32 cellular contexts compared by ENCODE assay signal in genomic region chr14:56664811-56665421, GRCh38.
"Had no signal": no experiment of that assay in that cellular context is flagged by ENCODE, and none has a peak within 500 bp of the region (broad histone marks: within the 10 kb centered on the region; RNA-seq: fewer than 3 reads in every experiment).

No MANE protein-coding gene starts in this region.

- H3K4me3 Mint-ChIP-seq: activated naive CD4-positive, alpha-beta T cell treated with anti-CD3 and anti-CD28 coated beads, Interleukin-2, amount 10 ng/mL, durations not matched to agents 7 days and 5 days; activated T-helper 1 cell treated with anti-CD3 and anti-CD28 coated beads, Interleukin-12 subunit alpha, Interleukin-12 subunit beta, Interleukin-2, Interleukin-4 antibody, amounts not matched to agents 30 ng/mL and 10 ng/mL and 1 ng/mL, durations not matched to agents 14 hours and 24 hours and 36 hours; mesothelial cell of epicardium; nephron progenitor cell; stimulated activated effector memory CD8-positive, alpha-beta T cell treated with anti-CD3 and anti-CD28 coated beads, Interleukin-12 subunit alpha, Interleukin-12 subunit beta, amount 100 ng/mL, for 72 hours; stimulated activated naive CD8-positive, alpha-beta T cell treated with anti-CD3 and anti-CD28 coated beads, Interleukin-15, Interleukin-2, amounts not matched to agents 100 ng/mL and 50 ng/mL, for 24 hours had no signal

- H3K9me3 ChIP-seq: esophagus squamous epithelium, neutrophil, ovary, prostate gland, thoracic aorta, upper lobe of left lung had no signal

- H3K27me3 Mint-ChIP-seq: activated naive CD4-positive, alpha-beta T cell treated with anti-CD3 and anti-CD28 coated beads, Interleukin-2, amount 10 ng/mL, durations not matched to agents 7 days and 5 days; stimulated activated naive CD8-positive, alpha-beta T cell treated with anti-CD3 and anti-CD28 coated beads, Interleukin-15, Interleukin-2, amounts not matched to agents 100 ng/mL and 50 ng/mL, for 24 hours had no signal

- H3K4me3 ChIP-seq: esophagus squamous epithelium, heart right ventricle, ovary, prostate gland, skin epidermis, thoracic aorta, upper lobe of left lung had no signal

- H3K36me3 ChIP-seq: esophagus squamous epithelium, heart right ventricle, neutrophil, ovary, prostate gland, thoracic aorta, upper lobe of left lung, WERI-Rb-1 had no signal

- H3K27me3 ChIP-seq: esophagus squamous epithelium, neutrophil, ovary, upper lobe of left lung had no signal

- H3K27ac Mint-ChIP-seq: activated naive CD4-positive, alpha-beta T cell treated with anti-CD3 and anti-CD28 coated beads, Interleukin-2, amount 10 ng/mL, durations not matched to agents 7 days and 5 days; activated T-helper 1 cell treated with anti-CD3 and anti-CD28 coated beads, Interleukin-12 subunit alpha, Interleukin-12 subunit beta, Interleukin-2, Interleukin-4 antibody, amounts not matched to agents 30 ng/mL and 10 ng/mL and 1 ng/mL, durations not matched to agents 14 hours and 24 hours and 36 hours; mesothelial cell of epicardium; naive B cell; stimulated activated effector memory CD8-positive, alpha-beta T cell treated with anti-CD3 and anti-CD28 coated beads, Interleukin-12 subunit alpha, Interleukin-12 subunit beta, amount 100 ng/mL, for 72 hours; stimulated activated naive CD8-positive, alpha-beta T cell treated with anti-CD3 and anti-CD28 coated beads, Interleukin-15, Interleukin-2, amounts not matched to agents 100 ng/mL and 50 ng/mL, for 24 hours had no signal

- H3K4me1 ChIP-seq: heart right ventricle, prostate gland had no signal

- H3K4me1 Mint-ChIP-seq: activated naive CD4-positive, alpha-beta T cell treated with anti-CD3 and anti-CD28 coated beads, Interleukin-2, amount 10 ng/mL, durations not matched to agents 7 days and 5 days; naive B cell; stimulated activated effector memory CD8-positive, alpha-beta T cell treated with anti-CD3 and anti-CD28 coated beads, Interleukin-12 subunit alpha, Interleukin-12 subunit beta, amount 100 ng/mL, for 72 hours had no signal

- H3K27ac ChIP-seq: esophagus squamous epithelium, heart right ventricle, neutrophil, ovary, prostate gland, skin epidermis, thoracic aorta, upper lobe of left lung, WERI-Rb-1 had no signal

- H3K36me3 Mint-ChIP-seq: activated naive CD4-positive, alpha-beta T cell treated with anti-CD3 and anti-CD28 coated beads, Interleukin-2, amount 10 ng/mL, durations not matched to agents 7 days and 5 days; stimulated activated effector memory CD8-positive, alpha-beta T cell treated with anti-CD3 and anti-CD28 coated beads, Interleukin-12 subunit alpha, Interleukin-12 subunit beta, amount 100 ng/mL, for 72 hours had no signal

- DNase-seq: activated CD4-positive, alpha-beta T cell treated with anti-CD3 and anti-CD28 coated beads for 48 hours; activated CD4-positive, alpha-beta T cell treated with anti-CD3 and anti-CD28 coated beads, Interleukin-2, amount 50 U/mL, for 48 hours; activated CD8-positive, alpha-beta memory T cell treated with anti-CD3 and anti-CD28 coated beads for 24 hours; activated gamma-delta T cell; activated naive CD4-positive, alpha-beta T cell treated with anti-CD3 and anti-CD28 coated beads, Interleukin-2, amount 10 ng/mL, durations not matched to agents 7 days and 5 days; activated T-cell treated with anti-CD3 and anti-CD28 coated beads, Interleukin-2, amount 50 U/mL, for 1 hour; amniotic stem cell; central memory CD4-positive, alpha-beta T cell; esophagus squamous epithelium; foreskin melanocyte; heart right ventricle; kidney glomerular epithelial cell; naive B cell; nephron progenitor cell; ovary; retina; stimulated activated CD4-positive, alpha-beta T cell treated with anti-CD3 and anti-CD28 coated beads, Interleukin-12 subunit alpha, Interleukin-12 subunit beta, amount 100 ng/mL, for 4 hours; stimulated activated CD4-positive, alpha-beta T cell treated with anti-CD3 and anti-CD28 coated beads, Interleukin-4, amount 100 ng/mL, for 1 hour; T1000; WERI-Rb-1 had no signal

- ATAC-seq: activated CD4-positive, CD25-positive, alpha-beta regulatory T cell treated with anti-CD3 and anti-CD28 coated beads, Interleukin-2, amount 50 U/mL, for 24 hours; heart right ventricle; left lobe of liver; sciatic nerve; stimulated activated effector memory CD8-positive, alpha-beta T cell treated with anti-CD3 and anti-CD28 coated beads, Interleukin-12 subunit alpha, Interleukin-12 subunit beta, amount 100 ng/mL, for 72 hours had no signal
